Comparison of ENCODE assay signal across 8 cellular contexts in the genomic region with DNA sequence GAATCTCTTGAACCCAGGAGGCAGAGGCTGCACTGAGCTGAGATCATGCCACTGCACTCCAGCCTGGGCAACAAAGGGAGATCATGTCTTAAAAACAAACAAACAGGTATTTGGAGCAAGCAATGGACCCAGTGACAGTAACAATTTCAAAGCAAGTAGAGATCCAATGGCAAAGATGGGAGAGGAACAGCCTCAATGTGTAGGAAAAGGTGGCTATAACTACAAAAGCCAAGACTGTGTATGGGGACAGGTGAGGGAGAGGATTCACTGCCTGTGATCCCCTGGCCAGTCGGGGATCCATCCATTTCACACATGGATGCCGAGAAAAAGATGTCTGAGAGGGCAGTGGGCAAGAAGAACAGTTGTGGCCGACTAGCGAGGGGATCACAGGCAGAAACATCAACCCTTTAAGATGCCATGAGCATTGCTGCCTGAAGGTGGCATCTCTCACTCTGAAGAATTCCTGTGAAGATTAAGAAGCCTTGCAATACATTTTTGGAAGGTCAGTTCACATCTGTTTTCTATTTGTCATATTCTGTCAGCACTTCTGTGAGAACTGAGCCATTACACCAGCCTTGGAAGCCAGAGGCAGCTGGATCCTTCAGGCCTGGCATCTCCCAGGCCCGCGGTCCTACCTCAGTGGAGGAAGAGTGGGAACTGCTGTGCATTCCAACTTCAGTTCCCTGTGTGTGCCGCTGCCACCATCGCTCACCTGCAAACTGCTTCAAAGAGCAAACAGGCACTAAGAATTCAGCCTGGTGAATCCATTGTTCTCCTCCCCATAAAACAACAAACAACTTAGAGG. TPM values are rescaled to one million over a fixed set of nuclear protein-coding genes. Genes with fewer than 3 reads are reported as not detected.
DNase-seq lines count a peak whose midpoint lies in the region; ATAC-seq and TF ChIP-seq lines count a peak whose summit lies in the region.

No MANE protein-coding gene starts in this region.

- H3K27me3 Mint-ChIP-seq in naive B cell, result no peaks in the 10 kb centered on the region

- no peaks in the 10 kb centered on the region for H3K4me1 Mint-ChIP-seq in naive B cell

- H3K4me3 ChIP-seq in fibroblast of lung (replicated peaks in 1 of 4; ENCODE audit: control extremely low read depth in 1 of 4, insufficient read depth in 1 of 4, low read depth in 3 of 4, low read length in 4 of 4), result no peak overlapping the region

- no peaks in the 10 kb centered on the region for H4K20me1 ChIP-seq in fibroblast of lung (ENCODE audit: control insufficient read depth, extremely low read depth, insufficient read depth, low read length)

- no peaks in the 10 kb centered on the region for H3K36me3 ChIP-seq in fibroblast of lung (ENCODE audit: control insufficient read depth, insufficient read depth, low read length)

- no peak overlapping the region for H3K9ac ChIP-seq in fibroblast of lung (ENCODE audit: insufficient read depth, low read length)

- H3K9me3 ChIP-seq in fibroblast of lung (ENCODE audit: control insufficient read depth, insufficient read depth, low read depth, low read length), result no peaks in the 10 kb centered on the region

- TF ChIP-seq CTCF in fibroblast of lung (conservative IDR thresholded peaks at IDR 0.05 in 1 of 2, IDR thresholded peaks at IDR 0.05 in 1 of 2; ENCODE audit: low read depth in 1 of 2, low read length in 2 of 2), result peak; percentile 87 to 88

- peak overlapping the region; percentile 87 for H2AFZ ChIP-seq in fibroblast of lung (ENCODE audit: low read length)

- no peak overlapping the region for H3K27ac Mint-ChIP-seq in naive B cell

- H3K27ac ChIP-seq in fibroblast of lung (ENCODE audit: insufficient read depth, low read length), result peak overlapping the region; percentile 4

- peak overlapping the region; percentile 6 for H3K4me2 ChIP-seq in fibroblast of lung (ENCODE audit: extremely low read depth, insufficient read depth, low read length)

- H3K79me2 ChIP-seq in fibroblast of lung (ENCODE audit: control insufficient read depth, insufficient read depth, low read length), result no peaks in the 10 kb centered on the region

- H3K4me3 Mint-ChIP-seq in naive B cell, result no peak overlapping the region

- ATAC-seq in naive B cell (ENCODE audit: low read depth in 2 of 2) (peak in 1 of 2 donors; percentile 23), GM18517 (IDR thresholded peaks at IDR 0.05; ENCODE audit: unreplicated experiment) (no peak)

- DNase-seq in DMS 273 (lab: John Stamatoyannopoulos, UW; ENCODE audit: unreplicated experiment) (peak; percentile 33), DMS 273 treated with DMSO at 0.1 percent for 48 hours (lab: John Stamatoyannopoulos, UW) (no peak), HK-2 (ENCODE audit: unreplicated experiment) (peak; percentile 14), SW480 (ENCODE audit: low spot score) (peak; percentile 8), fibroblast of lung (ENCODE audit: low read depth in 2 of 2) (peak; percentile 94 to 95), naive B cell (peak; percentile 14), NCI-H2171 treated with DMSO at 0.1 percent for 48 hours (lab: John Stamatoyannopoulos, UW) (no peak)

- H3K36me3 Mint-ChIP-seq in naive B cell, result peaks cover 1 to 8% of the 10 kb centered on the region in 2 donors

- peaks cover 2% of the 10 kb centered on the region for H3K4me1 ChIP-seq in fibroblast of lung (ENCODE audit: control insufficient read depth, extremely low read depth, insufficient read depth, low read length)

- no peaks in the 10 kb centered on the region for H3K27me3 ChIP-seq in fibroblast of lung (ENCODE audit: control insufficient read depth, insufficient read depth, low read length)

- H3K9me3 Mint-ChIP-seq in naive B cell, result no peaks in the 10 kb centered on the region

RNA-seq across cellular contexts. Expression of a gene that starts 54.5 kb away (rescaled TPM):
- total RNA-seq in fibroblast of lung, result 41.3 and 45.9 TPM in 2 replicates
- polyA plus RNA-seq in fibroblast of lung (22.7 and 37.1 TPM in 2 replicates), naive B cell (ENCODE audit: low read depth in 6 of 6) (10 to 100 TPM; 18.0 to 31.4 (median 28.3) TPM)
- 11.7 and 18.7 TPM in 2 replicates for polyA plus RNA-seq in fibroblast of lung (2012)
- polyA minus RNA-seq in fibroblast of lung (ENCODE audit: low replicate concordance), result 6.7 and 8.2 TPM in 2 replicates

RNA-seq across cellular contexts. Expression of a gene that starts 56.1 kb away (rescaled TPM):
- total RNA-seq in fibroblast of lung, result 11.3 and 16.3 TPM in 2 replicates
- polyA plus RNA-seq in fibroblast of lung (14.1 and 16.6 TPM in 2 replicates), naive B cell (ENCODE audit: low read depth in 6 of 6) (10 to 100 TPM; 24.3 to 51.8 (median 45.7) TPM)
- 10.1 and 12.5 TPM in 2 replicates for polyA plus RNA-seq in fibroblast of lung (2012)
- polyA minus RNA-seq in fibroblast of lung (ENCODE audit: low replicate concordance), result not detected in 2 replicates

Comparison
In these comparisons a context has a peak if more than half of its experiments do, and no peak if none do; other contexts are left out.
1. DNase-seq: peak in DMS 273 (single experiment), HK-2 (single experiment), SW480 (single experiment), fibroblast of lung (2 of 2) and naive B cell (single experiment); none in DMS 273 treated with DMSO at 0.1 percent for 48 hours (single experiment) and NCI-H2171 treated with DMSO at 0.1 percent for 48 hours (single experiment).